8 cellular contexts compared by ENCODE assay signal in the genomic region with DNA sequence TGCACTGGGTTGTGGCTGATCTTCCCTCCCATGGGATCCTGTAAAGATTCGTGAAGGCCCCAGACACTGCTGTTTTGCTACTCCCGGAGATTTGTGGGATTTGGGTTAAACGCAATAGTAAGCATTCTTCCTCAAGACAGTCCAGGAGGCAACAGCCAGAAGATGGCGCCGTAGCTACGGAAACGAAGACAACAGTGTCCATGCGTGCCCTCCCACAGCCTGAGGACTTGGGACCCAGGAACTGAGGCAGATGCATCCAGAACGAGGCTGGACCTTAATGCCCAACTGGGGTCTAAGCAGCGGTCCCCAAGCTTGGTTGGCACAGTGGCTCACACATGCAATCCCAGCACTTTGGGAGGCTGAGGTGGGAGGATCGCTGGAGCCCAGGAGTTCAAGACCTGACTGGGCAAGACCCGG. TPM values are rescaled to one million over a fixed set of nuclear protein-coding genes. Genes with fewer than 3 reads are reported as not detected.
DNase-seq lines count a peak whose midpoint lies in the region; ATAC-seq and TF ChIP-seq lines count a peak whose summit lies in the region.

No MANE protein-coding gene starts in this region.

- H3K4me3 ChIP-seq in colonic mucosa, result no peak overlapping the region
- no peak overlapping the region for H3K4me3 ChIP-seq in left lung
- no peak overlapping the region for H3K4me3 ChIP-seq in upper lobe of right lung
- no peak overlapping the region for H3K4me3 ChIP-seq in CD8-positive, alpha-beta T cell (ENCODE audit: low read depth, low read length)

- H3K4me1 ChIP-seq in colonic mucosa (no peaks in the 10 kb centered on the region), left lung (no peaks in the 10 kb centered on the region), upper lobe of right lung (peaks cover 3% of the 10 kb centered on the region)
- H3K4me1 ChIP-seq in CD8-positive, alpha-beta T cell (ENCODE audit: insufficient read depth, low read length), result no peaks in the 10 kb centered on the region

- CTCF ChIA-PET in CD8-positive, alpha-beta T cell (lab: Charles Lee), result no interaction called here

- H3K4me1 Mint-ChIP-seq in CD8-positive, alpha-beta T cell (ENCODE audit: low read depth), result no peaks in the 10 kb centered on the region

- H3K27me3 ChIP-seq in colonic mucosa (no peaks in the 10 kb centered on the region), left lung (peaks cover 3 to 38% of the 10 kb centered on the region in 2 donors), upper lobe of right lung (no peaks in the 10 kb centered on the region)
- H3K27me3 ChIP-seq in CD8-positive, alpha-beta T cell (ENCODE audit: insufficient read depth, low read length), result no peaks in the 10 kb centered on the region

- intact Hi-C loops in colonic mucosa (cut with DNase I), result loop anchor here (5.0 kb wide), 1 partner anchor 284 kb away; no protein-coding TSS in a partner anchor
- intact Hi-C loops in left lung (cut with DNase I), result no loop called here
- intact Hi-C loops in upper lobe of right lung (cut with DNase I), result no loop called here
- intact Hi-C loops in CD8-positive, alpha-beta T cell (cut with DNase I, micrococcal nuclease), result no loop called here

- H3K27me3 Mint-ChIP-seq in CD8-positive, alpha-beta T cell (ENCODE audit: low read depth), result peaks cover 48% of the 10 kb centered on the region

- H3K36me3 Mint-ChIP-seq in CD8-positive, alpha-beta T cell, result no peaks in the 10 kb centered on the region

- ATAC-seq in left lung, result peak; percentile 77
- peak; percentile 72 for ATAC-seq in upper lobe of right lung
- no peak for ATAC-seq in CD8-positive, alpha-beta T cell
- no peak for ATAC-seq in HG03095 (IDR thresholded peaks at IDR 0.05; ENCODE audit: unreplicated experiment)

- H3K9me3 ChIP-seq in colonic mucosa, result no peaks in the 10 kb centered on the region
- H3K9me3 ChIP-seq in left lung, result no peaks in the 10 kb centered on the region
- H3K9me3 ChIP-seq in upper lobe of right lung, result no peaks in the 10 kb centered on the region
- no peaks in the 10 kb centered on the region for H3K9me3 ChIP-seq in CD8-positive, alpha-beta T cell (ENCODE audit: low read length)

- H3K27ac ChIP-seq in colonic mucosa (no peak overlapping the region), left lung (no peak overlapping the region), upper lobe of right lung (no peak overlapping the region)
- H3K27ac ChIP-seq in CD8-positive, alpha-beta T cell (ENCODE audit: low read depth, low read length), result no peak overlapping the region

- no peak overlapping the region for H3K4me3 Mint-ChIP-seq in CD8-positive, alpha-beta T cell

- no peak overlapping the region for H3K9ac ChIP-seq in colonic mucosa (ENCODE audit: low read depth in 2 of 2, low read length in 2 of 2)

- DNase-seq in stimulated activated CD4-positive, alpha-beta T cell treated with anti-CD3 and anti-CD28 coated beads, Interleukin-15, amount 100 ng/mL, for 24 hours, result peak; percentile 40
- DNase-seq in stimulated activated CD4-positive, alpha-beta T cell treated with anti-CD3 and anti-CD28 coated beads, Interleukin-1b, Interleukin-23, amount 100 ng/mL, for 48 hours, result no peak
- peak; percentile 67 for DNase-seq in NCI-H748 (lab: John Stamatoyannopoulos, UW; ENCODE audit: unreplicated experiment)
- DNase-seq in colonic mucosa, result peak; percentile 67
- peak in 1 of 2 donors; percentile 58 for DNase-seq in left lung
- DNase-seq in upper lobe of right lung, result peak; percentile 68
- DNase-seq in CD8-positive, alpha-beta T cell, result no peak

- TF ChIP-seq CTCF in colonic mucosa (IDR thresholded peaks at IDR 0.05) (peak; percentile 33), left lung (IDR thresholded peaks at IDR 0.05) (peak in 1 of 2 donors; percentile 16), upper lobe of right lung (IDR thresholded peaks at IDR 0.05) (peak; percentile 29)
- no peak for TF ChIP-seq CTCF in CD8-positive, alpha-beta T cell (IDR thresholded peaks at IDR 0.05)

- H3K27ac Mint-ChIP-seq in CD8-positive, alpha-beta T cell, result no peak overlapping the region

- POLR2A ChIA-PET in CD8-positive, alpha-beta T cell (lab: Charles Lee), result no interaction called here

- no peaks in the 10 kb centered on the region for H3K9me3 Mint-ChIP-seq in CD8-positive, alpha-beta T cell

- H3K36me3 ChIP-seq in colonic mucosa, result no peaks in the 10 kb centered on the region
- H3K36me3 ChIP-seq in left lung, result no peaks in the 10 kb centered on the region
- no peaks in the 10 kb centered on the region for H3K36me3 ChIP-seq in upper lobe of right lung
- no peaks in the 10 kb centered on the region for H3K36me3 ChIP-seq in CD8-positive, alpha-beta T cell (ENCODE audit: insufficient read depth, low read length)

RNA-seq across cellular contexts. Expression of a gene that starts 57.6 kb away (rescaled TPM):
- total RNA-seq in colonic mucosa (10 to 100 TPM; 15.3 to 16.6 TPM), left lung (10 to 100 TPM; 14.0 to 15.9 TPM), upper lobe of right lung (22.3 TPM)
- 10 to 100 TPM; 28.4 to 29.6 TPM for total RNA-seq in CD8-positive, alpha-beta T cell

Comparison
In these comparisons a context has a peak if more than half of its experiments do, and no peak if none do; other contexts are left out.
1. DNase-seq: peak in stimulated activated CD4-positive, alpha-beta T cell treated with anti-CD3 and anti-CD28 coated beads, Interleukin-15, amount 100 ng/mL, for 24 hours (single experiment), NCI-H748 (single experiment), colonic mucosa (single experiment) and upper lobe of right lung (single experiment); none in stimulated activated CD4-positive, alpha-beta T cell treated with anti-CD3 and anti-CD28 coated beads, Interleukin-1b, Interleukin-23, amount 100 ng/mL, for 48 hours (single experiment) and CD8-positive, alpha-beta T cell (0 of 7).
2. ATAC-seq: peak in left lung (single experiment) and upper lobe of right lung (single experiment); none in CD8-positive, alpha-beta T cell (single experiment) and HG03095 (single experiment).